Comparison of ENCODE assay signal across 8 cellular contexts in the genomic region with DNA sequence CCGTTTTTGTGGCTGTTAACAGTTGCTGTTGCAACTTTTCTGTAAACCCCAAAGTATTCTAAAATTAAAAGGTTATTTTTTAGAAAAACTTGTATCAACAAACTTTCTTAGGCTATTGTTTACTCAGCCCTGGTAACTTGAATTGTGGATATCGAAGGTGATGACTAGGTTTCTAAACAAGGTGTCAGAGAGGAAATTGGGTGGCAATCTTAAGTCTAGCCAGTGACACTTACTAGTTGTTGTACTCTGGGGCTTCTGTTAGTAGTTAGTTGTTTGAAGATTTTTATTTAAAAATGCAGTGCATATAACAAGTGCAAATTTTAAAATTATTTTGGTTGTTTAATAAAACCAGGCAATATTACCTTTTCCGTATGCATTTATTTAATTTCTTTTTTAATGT. TPM values are rescaled to one million over a fixed set of nuclear protein-coding genes. Genes with fewer than 3 reads are reported as not detected.
DNase-seq lines count a peak whose midpoint lies in the region; ATAC-seq and TF ChIP-seq lines count a peak whose summit lies in the region.

No MANE protein-coding gene starts in this region.

- H3K9me2 ChIP-seq in SK-N-SH = no peaks in the 10 kb centered on the region
- H3K9me2 ChIP-seq in OCI-LY7 (ENCODE audit: insufficient read depth, low read length) = no peaks in the 10 kb centered on the region

- H3K9me3 ChIP-seq in SK-N-SH (no peaks in the 10 kb centered on the region), OCI-LY7 (ENCODE audit: low read length) (peaks cover 6% of the 10 kb centered on the region; the same call in 1 of the 2 replicates), ectodermal cell (ENCODE audit: control insufficient read depth, low read length) (no peaks in the 10 kb centered on the region), spleen (no peaks in the 10 kb centered on the region)

- peak overlapping the region; percentile 82 for H3K9ac ChIP-seq in SK-N-SH

- BruUV-seq in OCI-LY7 (replicated peaks; lab: Mats Ljungman, UMichigan) = no TSS peak

- peaks cover 0 to 7% of the 10 kb centered on the region in 2 experiments; a peak in 3 of 4 replicates for H3K4me1 ChIP-seq in SK-N-SH (ENCODE audit: control insufficient read depth in 1 of 2, insufficient read depth in 2 of 2, low read depth in 1 of 2, low read length in 1 of 2)
- H3K4me1 ChIP-seq in OCI-LY7 (ENCODE audit: insufficient read depth, low read length, poor library complexity, severe bottlenecking) = peaks cover 44% of the 10 kb centered on the region
- H3K4me1 ChIP-seq in ectodermal cell (ENCODE audit: control insufficient read depth, insufficient read depth, low read length) = peaks cover 12% of the 10 kb centered on the region
- H3K4me1 ChIP-seq in spleen = peaks cover 6 to 54% (median 32%) of the 10 kb centered on the region in 6 donors

- peak overlapping the region; percentile 76 to 86 for H3K27ac ChIP-seq in SK-N-SH (ENCODE audit: low read depth in 2 of 2, low read length in 1 of 2)
- peak overlapping the region; percentile 93 for H3K27ac ChIP-seq in OCI-LY7 (ENCODE audit: low read depth, low read length, poor library complexity, severe bottlenecking)
- no peak overlapping the region for H3K27ac ChIP-seq in ectodermal cell (ENCODE audit: insufficient read depth, low read depth, low read length, poor library complexity, severe bottlenecking)
- H3K27ac ChIP-seq in spleen = peak overlapping the region in 2 of 8 donors; percentile 97 to 98

- no peak for ATAC-seq in SK-N-SH treated with all-trans-retinoic acid at 6 μM for 48 hours

- TF ChIP-seq EP300 in SK-N-SH (IDR thresholded peaks at IDR 0.05; ENCODE audit: borderline replicate concordance in 1 of 2, low read depth in 1 of 2, low read length in 1 of 2) = no peak

- TF ChIP-seq POLR2A in spleen (IDR thresholded peaks at IDR 0.05) = no peak

- CTCF ChIA-PET in SK-N-SH (lab: Yijun Ruan, JAX) = interaction anchor here (2.2 kb wide), 1 partner anchor 20 kb away, joined by 10 read pairs; a partner anchor contains a TSS
- CTCF ChIA-PET in OCI-LY7 (lab: Charles Lee; ENCODE audit: unreplicated experiment) = no interaction called here

- H2AFZ ChIP-seq in SK-N-SH (ENCODE audit: low read depth) (peak overlapping the region; percentile 88), OCI-LY7 (ENCODE audit: low read length) (no peak overlapping the region)

- H4K20me1 ChIP-seq in SK-N-SH (ENCODE audit: insufficient read depth) = no peaks in the 10 kb centered on the region
- peaks cover 28% of the 10 kb centered on the region; the same call in 1 of the 2 replicates for H4K20me1 ChIP-seq in OCI-LY7 (ENCODE audit: insufficient read depth, low read length)

- H3K4me2 ChIP-seq in SK-N-SH (peak overlapping the region; percentile 85), OCI-LY7 (ENCODE audit: low read length) (peak overlapping the region; percentile 67)

- no peak for TF ChIP-seq RAD21 in SK-N-SH (IDR thresholded peaks at IDR 0.05; ENCODE audit: low read length)

- 4% methylated on average over 3 of the region's 3 CpGs for WGBS in SK-N-SH (ENCODE audit: low lambda C conversion rate)
- 9 to 10% methylated on average over 2 of the region's 3 CpGs for WGBS in ectodermal cell, 2 experiments
- 19 to 25% (median 24%) methylated on average over 3 of the region's 3 CpGs for WGBS in spleen, 5 donors

- intact Hi-C loops in OCI-LY7 (cut with micrococcal nuclease; ENCODE audit: unreplicated experiment) (no loop called here), spleen (cut with DNase I; ENCODE audit: low total_unique reads) (loop anchor here (10.0 kb wide), 1 partner anchor 91 kb away; a partner anchor contains a TSS)

- H3K36me3 ChIP-seq in SK-N-SH (replicated peaks in 1 of 2; ENCODE audit: control insufficient read depth in 1 of 2, insufficient read depth in 2 of 2, low read length in 1 of 2) = no peaks in the 10 kb centered on the region
- peaks cover 54% of the 10 kb centered on the region for H3K36me3 ChIP-seq in OCI-LY7 (ENCODE audit: insufficient read depth, low read length)
- H3K36me3 ChIP-seq in ectodermal cell (ENCODE audit: control insufficient read depth, insufficient read depth, low read length) = no peaks in the 10 kb centered on the region
- no peaks in the 10 kb centered on the region for H3K36me3 ChIP-seq in spleen

- H3K27me3 ChIP-seq in SK-N-SH (ENCODE audit: insufficient read depth) = no peaks in the 10 kb centered on the region
- no peaks in the 10 kb centered on the region for H3K27me3 ChIP-seq in ectodermal cell (ENCODE audit: control insufficient read depth, insufficient read depth, low read length, poor library complexity, severe bottlenecking)
- no peaks in the 10 kb centered on the region for H3K27me3 ChIP-seq in spleen (replicated peaks in 1 of 7)

- POLR2A ChIA-PET in SK-N-SH (lab: Yijun Ruan, JAX) (no interaction called here), OCI-LY7 (lab: Charles Lee) (no interaction called here)

- DNase-seq in SK-N-SH (no peak), OCI-LY7 (ENCODE audit: low spot score) (peak; percentile 45), skeletal muscle cell (ENCODE audit: low read depth) (no peak), spleen (no peak), retina (no peak), DMS 273 treated with DMSO at 0.1 percent for 48 hours (lab: John Stamatoyannopoulos, UW) (no peak)

- H3F3A ChIP-seq in SK-N-SH (replicated peaks; ENCODE audit: insufficient read depth) = peaks cover 21% of the 10 kb centered on the region

- H3K79me2 ChIP-seq in SK-N-SH (ENCODE audit: insufficient read depth) (peaks cover 62% of the 10 kb centered on the region), OCI-LY7 (ENCODE audit: insufficient read depth, low read depth, low read length) (peaks cover 62% of the 10 kb centered on the region)

- no peak for TF ChIP-seq CTCF in SK-N-SH (IDR thresholded peaks at IDR 0.05)
- TF ChIP-seq CTCF in OCI-LY7 (conservative IDR thresholded peaks at IDR 0.05; ENCODE audit: low read length) = 0 out of 2 replicates have a peak, but pooled peaks have one; percentile 5
- no peak for TF ChIP-seq CTCF in spleen (IDR thresholded peaks at IDR 0.05 in 8 of 11, conservative IDR thresholded peaks at IDR 0.05 in 3 of 11)

- H3K4me3 ChIP-seq in SK-N-SH (ENCODE audit: low read depth in 2 of 2, low read length in 1 of 2) = peak overlapping the region; percentile 75 to 87
- peak overlapping the region; percentile 96 for H3K4me3 ChIP-seq in OCI-LY7 (ENCODE audit: low read depth, low read length, poor library complexity, severe bottlenecking)
- H3K4me3 ChIP-seq in ectodermal cell (ENCODE audit: insufficient read depth, low read depth, low read length) = peak overlapping the region; percentile 86
- peak overlapping the region; percentile 81 for H3K4me3 ChIP-seq in skeletal muscle cell (ENCODE audit: low read depth, low read length)
- H3K4me3 ChIP-seq in spleen = peak overlapping the region in 4 of 8 donors; percentile 78 to 98 (median 84)

TF ChIP-seq in SK-N-SH, 30 proteins besides CTCF, POLR2A, EP300 and RAD21 (continues in another document):
- TF ChIP-seq, protein P1, sequence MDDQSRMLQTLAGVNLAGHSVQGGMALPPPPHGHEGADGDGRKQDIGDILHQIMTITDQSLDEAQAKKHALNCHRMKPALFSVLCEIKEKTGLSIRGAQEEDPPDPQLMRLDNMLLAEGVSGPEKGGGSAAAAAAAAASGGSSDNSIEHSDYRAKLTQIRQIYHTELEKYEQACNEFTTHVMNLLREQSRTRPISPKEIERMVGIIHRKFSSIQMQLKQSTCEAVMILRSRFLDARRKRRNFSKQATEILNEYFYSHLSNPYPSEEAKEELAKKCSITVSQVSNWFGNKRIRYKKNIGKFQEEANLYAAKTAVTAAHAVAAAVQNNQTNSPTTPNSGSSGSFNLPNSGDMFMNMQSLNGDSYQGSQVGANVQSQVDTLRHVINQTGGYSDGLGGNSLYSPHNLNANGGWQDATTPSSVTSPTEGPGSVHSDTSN (IDR thresholded peaks at IDR 0.05) = no peak
- no peak for TF ChIP-seq POLR2AphosphoS5 (IDR thresholded peaks at IDR 0.05; ENCODE audit: low read depth, low read length)

TF ChIP-seq in SK-N-SH treated with all-trans-retinoic acid at 6 μM for 48 hours, 23 proteins besides CTCF, POLR2A, EP300 and RAD21 (continues in another document):
- TF ChIP-seq ZFP3 (CRISPR knock-in tag; IDR thresholded peaks at IDR 0.05) (no peak), ZFP30 (CRISPR knock-in tag; IDR thresholded peaks at IDR 0.05) (no peak), RARB (CRISPR knock-in tag; IDR thresholded peaks at IDR 0.05) (no peak), SNAI2 (CRISPR knock-in tag; IDR thresholded peaks at IDR 0.05) (no peak), ZNF8 (CRISPR knock-in tag; IDR thresholded peaks at IDR 0.05) (no peak), ZNF565 (CRISPR knock-in tag; conservative IDR thresholded peaks at IDR 0.05; ENCODE audit: low read depth) (no peak), GLIS3 (CRISPR knock-in tag; IDR thresholded peaks at IDR 0.05) (no peak)
- TF ChIP-seq, protein P2, sequence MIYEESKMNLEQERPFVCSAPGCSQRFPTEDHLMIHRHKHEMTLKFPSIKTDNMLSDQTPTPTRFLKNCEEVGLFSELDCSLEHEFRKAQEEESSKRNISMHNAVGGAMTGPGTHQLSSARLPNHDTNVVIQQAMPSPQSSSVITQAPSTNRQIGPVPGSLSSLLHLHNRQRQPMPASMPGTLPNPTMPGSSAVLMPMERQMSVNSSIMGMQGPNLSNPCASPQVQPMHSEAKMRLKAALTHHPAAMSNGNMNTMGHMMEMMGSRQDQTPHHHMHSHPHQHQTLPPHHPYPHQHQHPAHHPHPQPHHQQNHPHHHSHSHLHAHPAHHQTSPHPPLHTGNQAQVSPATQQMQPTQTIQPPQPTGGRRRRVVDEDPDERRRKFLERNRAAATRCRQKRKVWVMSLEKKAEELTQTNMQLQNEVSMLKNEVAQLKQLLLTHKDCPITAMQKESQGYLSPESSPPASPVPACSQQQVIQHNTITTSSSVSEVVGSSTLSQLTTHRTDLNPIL (CRISPR knock-in tag; IDR thresholded peaks at IDR 0.05; ENCODE audit: low read depth) = no peak

RNA-seq across cellular contexts. Expression of a gene that starts 1.3 kb away (rescaled TPM):
- 3.8 and 4.0 TPM in 2 replicates for polyA plus RNA-seq in SK-N-SH (2012; rRNA removed)
- 7.0 and 7.9 TPM in 2 replicates for polyA plus RNA-seq in SK-N-SH (2012; cell fraction: cytosol; rRNA removed)
- 1.8 and 3.7 TPM in 2 replicates for polyA plus RNA-seq in SK-N-SH (2012; cell fraction: nucleus; rRNA removed)
- 71.8 and 72.7 TPM in 2 replicates for total RNA-seq in OCI-LY7 (2014; rRNA removed; shearing (Covaris generic))
- total RNA-seq in OCI-LY7 (2022) = 103 and 113 TPM in 2 replicates
- 61.4 TPM for polyA plus RNA-seq in ectodermal cell (2013, experiment 1 of 4)
- polyA plus RNA-seq in ectodermal cell (2013, experiment 2 of 4) = 63.4 TPM
- 56.2 TPM for polyA plus RNA-seq in ectodermal cell (2013, experiment 3 of 4)
- polyA plus RNA-seq in ectodermal cell (2013, experiment 4 of 4) = 55.2 TPM
- 1 to 10 TPM; 1.8 to 7.3 (median 5.1) TPM for total RNA-seq in spleen
- 1 to 10 TPM in 2 of 3 donors, under 1 TPM in 1; 0.93 to 4.7 (median 2.7) TPM for polyA plus RNA-seq in spleen

RNA-seq across cellular contexts. Expression of a gene that starts 20.3 kb away (rescaled TPM):
- polyA plus RNA-seq in SK-N-SH (2012; rRNA removed) = 9.3 and 11.7 TPM in 2 replicates
- 10.5 and 11.6 TPM in 2 replicates for polyA plus RNA-seq in SK-N-SH (2012; cell fraction: cytosol; rRNA removed)
- polyA plus RNA-seq in SK-N-SH (2012; cell fraction: nucleus; rRNA removed) = 9.6 and 20.4 TPM in 2 replicates
- total RNA-seq in OCI-LY7 (2014; rRNA removed; shearing (Covaris generic)) = 14.2 and 14.3 TPM in 2 replicates
- 38.7 and 42.4 TPM in 2 replicates for total RNA-seq in OCI-LY7 (2022)
- 38.7 TPM for polyA plus RNA-seq in ectodermal cell (2013, experiment 1 of 4)
- polyA plus RNA-seq in ectodermal cell (2013, experiment 2 of 4) = 37.8 TPM
- polyA plus RNA-seq in ectodermal cell (2013, experiment 3 of 4) = 27.3 TPM
- 30.2 TPM for polyA plus RNA-seq in ectodermal cell (2013, experiment 4 of 4)
- total RNA-seq in spleen = 10 to 100 TPM; 22.4 to 35.2 (median 31.9) TPM
- polyA plus RNA-seq in spleen = 1 to 10 TPM; 4.4 to 7.7 (median 5.9) TPM

Comparison
In these comparisons a context has a peak if more than half of its experiments do, and no peak if none do; other contexts are left out.
1. RNA of a gene that starts 1.3 kb away (total RNA-seq): 71.8 to 113 TPM in OCI-LY7; 1.8 to 7.3 TPM in spleen; every median in the first group is over 4 times any median in the second.